ENCODE assay signal across 20 cellular contexts in genomic region chr7:29105191-29105590, GRCh38. TPM values are rescaled to one million over a fixed set of nuclear protein-coding genes. Genes with fewer than 3 reads are reported as not detected.
"Had no signal": no experiment of that assay in that cellular context is flagged by ENCODE, and none has a peak within 500 bp of the region (broad histone marks: within the 10 kb centered on the region; RNA-seq: fewer than 3 reads in every experiment).

No MANE protein-coding gene starts in this region.

- H3K4me1 ChIP-seq: body of pancreas had no signal

- H3K36me3 ChIP-seq: gastrocnemius medialis, heart left ventricle, ovary, stomach, upper lobe of left lung had no signal

- H3K9me3 ChIP-seq: body of pancreas, gastrocnemius medialis, heart left ventricle, ovary, stomach, upper lobe of left lung had no signal

- H3K27me3 ChIP-seq: body of pancreas, gastrocnemius medialis, heart left ventricle, ovary, stomach, upper lobe of left lung had no signal

- H3K27ac ChIP-seq: body of pancreas, dorsolateral prefrontal cortex, gastrocnemius medialis, heart left ventricle, ovary, stomach, upper lobe of left lung had no signal

- H3K4me3 ChIP-seq: body of pancreas, dorsolateral prefrontal cortex, gastrocnemius medialis, heart left ventricle, ovary, smooth muscle cell, stomach, upper lobe of left lung had no signal

- H3K4me2 ChIP-seq: smooth muscle cell had no signal

- DNase-seq: activated B cell treated with CpG ODN at 0.5 μM for 24 hours; activated CD4-positive, alpha-beta memory T cell treated with anti-CD3 and anti-CD28 coated beads for 36 hours; activated CD4-positive, alpha-beta T cell treated with anti-CD3 and anti-CD28 coated beads for 4 hours; activated CD8-positive, alpha-beta memory T cell treated with anti-CD3 and anti-CD28 coated beads, Interleukin-2, amount 10 ng/mL, durations not matched to agents 7 days and 5 days; activated naive CD4-positive, alpha-beta T cell; activated naive CD8-positive, alpha-beta T cell treated with anti-CD3 and anti-CD28 coated beads, Interleukin-2, amount 10 ng/mL, durations not matched to agents 7 days and 5 days; body of pancreas; caudate nucleus; dorsolateral prefrontal cortex; gastrocnemius medialis; heart left ventricle; mesendoderm; naive thymus-derived CD8-positive, alpha-beta T cell; ovary; stimulated activated CD4-positive, alpha-beta T cell treated with anti-CD3 and anti-CD28 coated beads, Interleukin-4, amount 100 ng/mL, for 24 hours; stomach; T-helper 9 cell; upper lobe of left lung had no signal

RNA-seq across cellular contexts. Expression of gene CPVL, which starts 41.1 kb away (rescaled TPM):
- total RNA-seq: activated B cell treated with CpG ODN at 0.5 μM for 24 hours; activated CD4-positive, alpha-beta memory T cell treated with anti-CD3 and anti-CD28 coated beads for 36 hours; pulmonary artery endothelial cell had no signal
